Comparison of ENCODE assay signal across 12 cellular contexts in genomic region chr1:247212012-247212411, GRCh38. TPM values are rescaled to one million over a fixed set of nuclear protein-coding genes. Genes with fewer than 3 reads are reported as not detected.
A peak's percentile ranks its signal among the peaks of the same experiment; 100 is the strongest.
DNase-seq lines count a peak whose midpoint lies in the region; ATAC-seq and TF ChIP-seq lines count a peak whose summit lies in the region.
"Had no signal": no experiment of that assay in that cellular context is flagged by ENCODE, and none has a peak within 500 bp of the region (broad histone marks: within the 10 kb centered on the region; RNA-seq: fewer than 3 reads in every experiment).

No MANE protein-coding gene starts in this region.

- intact Hi-C loops in naive thymus-derived CD4-positive, alpha-beta T cell (cut with micrococcal nuclease) = loop anchor here in 1 of 2 donors (5.0 kb wide), 2 partner anchors 90 to 195 kb away; no protein-coding TSS in a partner anchor
- intact Hi-C loops in testis (cut with DNase I; ENCODE audit: low total_unique reads) = no loop called here

- no peaks in the 10 kb centered on the region for H3K9me3 ChIP-seq in naive thymus-derived CD4-positive, alpha-beta T cell (ENCODE audit: control insufficient read depth in 2 of 3, low read length in 3 of 3)
- no peaks in the 10 kb centered on the region for H3K9me3 ChIP-seq in testis
- H3K9me3 ChIP-seq: lower lobe of right lung had no signal

- TF ChIP-seq CTCF in testis (IDR thresholded peaks at IDR 0.05) = no peak

- TF ChIP-seq POLR2A in testis (IDR thresholded peaks at IDR 0.05) = no peak

- peak; percentile 68 for DNase-seq in LHCN-M2 (ENCODE audit: low read depth)
- DNase-seq in naive thymus-derived CD4-positive, alpha-beta T cell = no peak
- no peak for DNase-seq in testis
- DNase-seq in hepatic stellate cell (ENCODE audit: low spot score) = no peak
- no peak for DNase-seq in activated CD4-positive, alpha-beta T cell treated with anti-CD3 and anti-CD28 coated beads for 48 hours
- DNase-seq in activated effector memory CD4-positive, alpha-beta T cell treated with Interleukin-2 at 50 U/mL for 16 hours = no peak
- DNase-seq: GOT3, lower lobe of right lung had no signal

- no peaks in the 10 kb centered on the region for H3K27me3 ChIP-seq in naive thymus-derived CD4-positive, alpha-beta T cell (ENCODE audit: control insufficient read depth in 2 of 2, insufficient read depth in 2 of 2, low read length in 2 of 2)
- no peaks in the 10 kb centered on the region for H3K27me3 ChIP-seq in testis

- peak; percentile 65 for ATAC-seq in GM18873 (IDR thresholded peaks at IDR 0.05; ENCODE audit: low FRiP score, unreplicated experiment)
- peak; percentile 50 for ATAC-seq in HG02571 (IDR thresholded peaks at IDR 0.05; ENCODE audit: unreplicated experiment)
- no peak for ATAC-seq in naive thymus-derived CD4-positive, alpha-beta T cell
- ATAC-seq: lower lobe of right lung had no signal

- peak overlapping the region in 8 of 9 donors; percentile 58 to 93 (median 78) for H3K27ac Mint-ChIP-seq in naive thymus-derived CD4-positive, alpha-beta T cell
- H3K27ac Mint-ChIP-seq: dendritic cell treated with granulocyte-macrophage colony-stimulating factor and Interleukin-4, amounts not matched to agents 40 ng/mL and 50 ng/mL, for 4 days had no signal

- H3K36me3 ChIP-seq in naive thymus-derived CD4-positive, alpha-beta T cell (ENCODE audit: control insufficient read depth in 2 of 3, insufficient read depth in 3 of 3, low read length in 3 of 3) = peaks cover 0 to 5% (median 0%) of the 10 kb centered on the region in 3 experiments
- H3K36me3 ChIP-seq in testis (ENCODE audit: low read depth, missing control alignments) = no peaks in the 10 kb centered on the region
- H3K36me3 ChIP-seq: lower lobe of right lung had no signal

- H3K4me3 Mint-ChIP-seq in naive thymus-derived CD4-positive, alpha-beta T cell = peak overlapping the region in 8 of 10 donors; percentile 7 to 95 (median 62)
- H3K4me3 Mint-ChIP-seq: dendritic cell treated with granulocyte-macrophage colony-stimulating factor and Interleukin-4, amounts not matched to agents 40 ng/mL and 50 ng/mL, for 4 days had no signal

- H3K4me3 ChIP-seq in naive thymus-derived CD4-positive, alpha-beta T cell (ENCODE audit: low read length) = no peak overlapping the region
- no peak overlapping the region for H3K4me3 ChIP-seq in testis
- H3K4me3 ChIP-seq: lower lobe of right lung had no signal

- peaks cover 6 to 23% (median 17%) of the 10 kb centered on the region in 5 donors for H3K36me3 Mint-ChIP-seq in naive thymus-derived CD4-positive, alpha-beta T cell

- POLR2A ChIA-PET in naive thymus-derived CD4-positive, alpha-beta T cell (lab: Charles Lee) = interaction anchor here (0.8 to 1.0 kb wide), 3 partner anchors 81 to 119 kb away, joined by 3 read pairs; no protein-coding TSS in a partner anchor

- 48 to 55% methylated on average over 5 of the region's 5 CpGs for WGBS in testis, 2 donors

- CTCF ChIA-PET in naive thymus-derived CD4-positive, alpha-beta T cell (lab: Charles Lee) = interaction anchor here (1.0 kb wide), 1 partner anchor 43 kb away, joined by 4 read pairs; no protein-coding TSS in a partner anchor

- peaks cover 12 to 13% of the 10 kb centered on the region in 2 donors for H3K4me1 ChIP-seq in naive thymus-derived CD4-positive, alpha-beta T cell (ENCODE audit: control insufficient read depth in 2 of 2, insufficient read depth in 2 of 2, low read length in 2 of 2)
- H3K4me1 ChIP-seq in testis = peaks cover 7% of the 10 kb centered on the region

- H3K27me3 Mint-ChIP-seq in naive thymus-derived CD4-positive, alpha-beta T cell = peaks cover 0 to 3% (median 0%) of the 10 kb centered on the region in 5 donors
- H3K27me3 Mint-ChIP-seq: dendritic cell treated with granulocyte-macrophage colony-stimulating factor and Interleukin-4, amounts not matched to agents 40 ng/mL and 50 ng/mL, for 4 days had no signal

- H3K9me3 Mint-ChIP-seq in naive thymus-derived CD4-positive, alpha-beta T cell = peaks cover 0 to 11% (median 2%) of the 10 kb centered on the region in 11 donors

- peaks cover 21 to 89% (median 67%) of the 10 kb centered on the region in 7 donors for H3K4me1 Mint-ChIP-seq in naive thymus-derived CD4-positive, alpha-beta T cell

- H3K27ac ChIP-seq in naive thymus-derived CD4-positive, alpha-beta T cell (ENCODE audit: low read depth, low read length) = peak overlapping the region; percentile 83
- no peak overlapping the region for H3K27ac ChIP-seq in testis

RNA-seq across cellular contexts. Expression of gene ZNF124, which starts 40.2 kb away (rescaled TPM):
- 19.3 and 19.9 TPM in 2 replicates for total RNA-seq in LHCN-M2 (2014; rRNA removed)
- polyA plus RNA-seq in LHCN-M2 (2012) = 2.2 TPM
- 10 to 100 TPM; 17.1 to 26.7 (median 23.3) TPM for total RNA-seq in naive thymus-derived CD4-positive, alpha-beta T cell
- 10 to 100 TPM in 1 of 2 donors, 1 to 10 TPM in 1; 8.3 to 10.5 TPM for polyA plus RNA-seq in naive thymus-derived CD4-positive, alpha-beta T cell
- 10 to 100 TPM; 12.9 to 17.3 TPM for total RNA-seq in testis
- polyA plus RNA-seq in testis (ENCODE audit: insufficient read depth, low read depth, low replicate concordance) = 22.0 TPM

RNA-seq across cellular contexts. Expression of gene VN1R5, which starts 43.9 kb away (rescaled TPM):
- total RNA-seq in LHCN-M2 (2014; rRNA removed) (not detected in 2 replicates), testis (not detected)
- polyA plus RNA-seq in LHCN-M2 (2012) = not detected
- total RNA-seq in naive thymus-derived CD4-positive, alpha-beta T cell = not detected
- polyA plus RNA-seq in naive thymus-derived CD4-positive, alpha-beta T cell = not detected
- not detected for polyA plus RNA-seq in testis (ENCODE audit: insufficient read depth, low read depth, low replicate concordance)
- total RNA-seq: lower lobe of right lung, SK-MEL-5 had no signal
